ENCODE assay signal across 16 cellular contexts in the genomic region with DNA sequence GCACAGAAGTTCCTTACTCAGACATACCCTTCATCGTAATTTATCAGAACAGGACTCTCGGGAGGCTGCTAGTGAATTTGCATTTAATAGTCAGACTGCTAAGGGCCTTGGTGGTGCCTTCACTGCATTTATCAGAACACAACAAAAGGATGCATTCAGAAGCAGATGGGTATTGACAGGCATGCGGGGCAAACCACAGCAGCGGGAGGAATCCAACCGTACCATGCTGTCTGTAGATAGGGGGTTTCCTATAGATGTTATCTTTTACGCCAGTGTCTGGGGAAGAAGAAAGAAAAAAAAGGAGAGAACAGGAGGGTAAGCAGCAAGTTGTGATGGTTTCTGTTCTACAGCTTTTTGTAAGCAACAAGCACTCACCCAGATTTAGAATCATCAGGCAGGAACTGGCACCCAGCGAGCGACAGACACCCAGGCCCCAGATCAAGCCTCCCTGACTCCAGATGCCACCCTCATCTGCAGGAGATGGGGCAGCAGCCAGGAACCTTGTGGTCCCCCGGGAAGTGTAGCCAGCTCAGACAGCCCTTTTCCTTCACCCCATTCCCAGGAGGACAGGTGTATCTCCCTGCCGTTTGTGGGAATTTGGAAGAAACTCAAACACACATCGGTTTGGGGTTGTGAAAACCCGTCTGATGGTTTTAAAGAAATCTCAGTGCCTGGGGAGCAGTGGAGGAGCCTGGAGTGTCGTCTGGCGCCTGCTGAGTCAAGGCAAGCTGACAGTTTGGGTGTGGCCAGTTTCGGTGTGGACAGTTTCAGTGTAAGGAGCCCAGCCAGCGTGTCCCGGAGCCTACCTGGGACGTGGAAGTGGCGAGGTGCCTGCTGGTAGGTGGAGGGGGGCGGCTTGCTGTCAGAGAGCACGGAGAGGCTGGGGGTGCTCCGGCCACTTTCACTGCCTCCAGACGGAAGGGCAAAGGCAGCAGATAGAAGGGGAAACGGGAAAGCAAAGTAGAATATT.
DNase-seq lines count a peak whose midpoint lies in the region; ATAC-seq and TF ChIP-seq lines count a peak whose summit lies in the region.
"Had no signal": no experiment of that assay in that cellular context is flagged by ENCODE, and none has a peak within 500 bp of the region (broad histone marks: within the 10 kb centered on the region; RNA-seq: fewer than 3 reads in every experiment).

No MANE protein-coding gene starts in this region.

- peaks cover 69% of the 10 kb centered on the region for H3K27me3 Mint-ChIP-seq in chondrocyte (ENCODE audit: low read depth)

- H3K9me3 ChIP-seq in SK-N-SH = no peaks in the 10 kb centered on the region
- H3K9me3 ChIP-seq in upper lobe of right lung = no peaks in the 10 kb centered on the region

- H3K27ac ChIP-seq in SK-N-SH (ENCODE audit: low read depth in 2 of 2, low read length in 1 of 2) = no peak overlapping the region
- H3K27ac ChIP-seq in mesendoderm (ENCODE audit: low read depth, low read length) = no peak overlapping the region
- no peak overlapping the region for H3K27ac ChIP-seq in upper lobe of right lung

- intact Hi-C loops in upper lobe of right lung (cut with DNase I) = no loop called here

- no peak overlapping the region for H3K4me3 ChIP-seq in SK-N-SH (ENCODE audit: low read depth in 2 of 2, low read length in 1 of 2)
- no peak overlapping the region for H3K4me3 ChIP-seq in mesendoderm (ENCODE audit: low read length)
- no peak overlapping the region for H3K4me3 ChIP-seq in upper lobe of right lung

- no peaks in the 10 kb centered on the region for H3K79me2 ChIP-seq in SK-N-SH (ENCODE audit: insufficient read depth)
- no peaks in the 10 kb centered on the region for H3K79me2 ChIP-seq in mesendoderm (ENCODE audit: control insufficient read depth, insufficient read depth, low read length)

- no peak overlapping the region for H2BK15ac ChIP-seq in mesendoderm (replicated peaks; ENCODE audit: low read depth)

- peaks cover 3% of the 10 kb centered on the region for H3K4me1 Mint-ChIP-seq in chondrocyte (ENCODE audit: low read depth)

- no peaks in the 10 kb centered on the region for H3F3A ChIP-seq in SK-N-SH (replicated peaks; ENCODE audit: insufficient read depth)

- ATAC-seq in SK-N-SH treated with all-trans-retinoic acid at 6 μM for 48 hours = no peak
- ATAC-seq in upper lobe of right lung = peak; percentile 84
- ATAC-seq: left cardiac atrium had no signal

- H3K23ac ChIP-seq in mesendoderm (ENCODE audit: low read length) = no peak overlapping the region

- no peaks in the 10 kb centered on the region for H4K20me1 ChIP-seq in SK-N-SH (ENCODE audit: insufficient read depth)

- H3K4me1 ChIP-seq in SK-N-SH (ENCODE audit: control insufficient read depth in 1 of 2, insufficient read depth in 2 of 2, low read depth in 1 of 2, low read length in 1 of 2) (peaks cover 0 to 15% of the 10 kb centered on the region in 2 experiments; a peak in 1 of 4 replicates), mesendoderm (ENCODE audit: control insufficient read depth, low read depth, low read length) (peaks cover 1% of the 10 kb centered on the region), upper lobe of right lung (no peaks in the 10 kb centered on the region)

- CTCF ChIA-PET in SK-N-SH (lab: Yijun Ruan, JAX) = interaction anchor here (0.6 to 1.4 kb wide), 2 partner anchors 177 to 215 kb away, joined by 3 read pairs; no protein-coding TSS in a partner anchor

- no peak for TF ChIP-seq RAD21 in SK-N-SH (IDR thresholded peaks at IDR 0.05; ENCODE audit: low read length)

- WGBS in SK-N-SH (ENCODE audit: low lambda C conversion rate) = 72% methylated on average over 20 of the region's 24 CpGs
- no CpG with 5 or more reads among the region's 24 CpGs for WGBS in mesendoderm (ENCODE audit: extremely low coverage, insufficient coverage, low lambda C conversion rate)

- TF ChIP-seq EP300 in SK-N-SH (IDR thresholded peaks at IDR 0.05; ENCODE audit: borderline replicate concordance in 1 of 2, low read depth in 1 of 2, low read length in 1 of 2) = no peak

- POLR2A ChIA-PET in SK-N-SH (lab: Yijun Ruan, JAX) = no interaction called here

- no peaks in the 10 kb centered on the region for H3K9me2 ChIP-seq in SK-N-SH

- DNase-seq in SK-N-SH (peak; percentile 64), chondrocyte (ENCODE audit: low spot score) (no peak), mesendoderm (peak; percentile 78), upper lobe of right lung (peak; percentile 79), NK-92 (lab: John Stamatoyannopoulos, UW; ENCODE audit: unreplicated experiment) (no peak), NCI-H2107 treated with DMSO at 0.1 percent for 48 hours (lab: John Stamatoyannopoulos, UW; ENCODE audit: unreplicated experiment) (no peak), GM19238 (ENCODE audit: insufficient read length, low spot score) (no peak)
- DNase-seq: activated CD4-positive, alpha-beta memory T cell treated with anti-CD3 and anti-CD28 coated beads, Interleukin-2, amount 10 ng/mL, durations not matched to agents 7 days and 5 days; activated naive CD4-positive, alpha-beta T cell treated with anti-CD3 and anti-CD28 coated beads, Interleukin-2, amount 10 ng/mL, durations not matched to agents 7 days and 5 days; cerebellar nuclear complex; foreskin fibroblast; left cardiac atrium; NCI-H1105; stimulated activated CD4-positive, alpha-beta T cell treated with anti-CD3 and anti-CD28 coated beads, Interleukin-4, amount 100 ng/mL, for 24 hours; T-helper 1 cell had no signal

- no peak overlapping the region for H4K5ac ChIP-seq in mesendoderm (ENCODE audit: low read length)

- no peak overlapping the region for H2AK5ac ChIP-seq in mesendoderm (ENCODE audit: low read length)

- H2BK5ac ChIP-seq in mesendoderm (ENCODE audit: low read length) = no peak overlapping the region

- H3K4ac ChIP-seq in mesendoderm (ENCODE audit: low read depth, low read length) = no peak overlapping the region

- H3K36me3 ChIP-seq in SK-N-SH (replicated peaks in 1 of 2; ENCODE audit: control insufficient read depth in 1 of 2, insufficient read depth in 2 of 2, low read length in 1 of 2) = no peaks in the 10 kb centered on the region
- no peaks in the 10 kb centered on the region for H3K36me3 ChIP-seq in mesendoderm (ENCODE audit: control insufficient read depth, insufficient read depth, low read length)
- no peaks in the 10 kb centered on the region for H3K36me3 ChIP-seq in upper lobe of right lung

- no peaks in the 10 kb centered on the region for H3K79me1 ChIP-seq in mesendoderm (ENCODE audit: low read length)

- H3K36me3 Mint-ChIP-seq in chondrocyte (ENCODE audit: low read depth) = no peaks in the 10 kb centered on the region
- H3K36me3 Mint-ChIP-seq: activated naive CD4-positive, alpha-beta T cell treated with anti-CD3 and anti-CD28 coated beads, Interleukin-2, amount 10 ng/mL, durations not matched to agents 7 days and 5 days had no signal

- peak overlapping the region; percentile 29 for H3K18ac ChIP-seq in mesendoderm (ENCODE audit: low read length)

- no peak overlapping the region for H2BK120ac ChIP-seq in mesendoderm (ENCODE audit: low read depth, low read length)

- no peak overlapping the region for H3K4me3 Mint-ChIP-seq in chondrocyte (ENCODE audit: unreplicated experiment)
- H3K4me3 Mint-ChIP-seq: activated CD4-positive, alpha-beta memory T cell treated with anti-CD3 and anti-CD28 coated beads, Interleukin-2, amount 10 ng/mL, durations not matched to agents 7 days and 5 days; activated naive CD4-positive, alpha-beta T cell treated with anti-CD3 and anti-CD28 coated beads, Interleukin-2, amount 10 ng/mL, durations not matched to agents 7 days and 5 days had no signal

- H3K27ac Mint-ChIP-seq in chondrocyte (ENCODE audit: unreplicated experiment) = peak overlapping the region; percentile 32
- H3K27ac Mint-ChIP-seq: activated CD4-positive, alpha-beta memory T cell treated with anti-CD3 and anti-CD28 coated beads, Interleukin-2, amount 10 ng/mL, durations not matched to agents 7 days and 5 days; activated naive CD4-positive, alpha-beta T cell treated with anti-CD3 and anti-CD28 coated beads, Interleukin-2, amount 10 ng/mL, durations not matched to agents 7 days and 5 days had no signal

- H3K56ac ChIP-seq in mesendoderm (ENCODE audit: low read length) = peak overlapping the region; percentile 19

- no peak overlapping the region for H2AFZ ChIP-seq in SK-N-SH (ENCODE audit: low read depth)

- no peak overlapping the region for H4K8ac ChIP-seq in mesendoderm (ENCODE audit: low read depth, low read length)

- H3K27me3 ChIP-seq in SK-N-SH (ENCODE audit: insufficient read depth) (peaks cover 33% of the 10 kb centered on the region), mesendoderm (ENCODE audit: insufficient read depth, low read length, poor library complexity) (no peaks in the 10 kb centered on the region), upper lobe of right lung (no peaks in the 10 kb centered on the region)

- H3K9ac ChIP-seq in SK-N-SH = no peak overlapping the region
- no peak overlapping the region for H3K9ac ChIP-seq in mesendoderm (ENCODE audit: low read length)

- no peak for TF ChIP-seq CTCF in SK-N-SH (IDR thresholded peaks at IDR 0.05)
- no peak for TF ChIP-seq CTCF in chondrocyte (IDR thresholded peaks at IDR 0.05)
- no peak for TF ChIP-seq CTCF in upper lobe of right lung (IDR thresholded peaks at IDR 0.05)

- H3K9me3 Mint-ChIP-seq in chondrocyte (ENCODE audit: low read depth) = no peaks in the 10 kb centered on the region
- H3K9me3 Mint-ChIP-seq: activated CD4-positive, alpha-beta memory T cell treated with anti-CD3 and anti-CD28 coated beads, Interleukin-2, amount 10 ng/mL, durations not matched to agents 7 days and 5 days; activated naive CD4-positive, alpha-beta T cell treated with anti-CD3 and anti-CD28 coated beads, Interleukin-2, amount 10 ng/mL, durations not matched to agents 7 days and 5 days had no signal

- no peak overlapping the region for H3K4me2 ChIP-seq in SK-N-SH
- no peak overlapping the region for H3K4me2 ChIP-seq in mesendoderm (ENCODE audit: low read length)

TF ChIP-seq in SK-N-SH treated with all-trans-retinoic acid at 6 μM for 48 hours, 23 proteins besides CTCF, POLR2A, EP300 and RAD21 (continues in another document):
- TF ChIP-seq, protein P1, sequence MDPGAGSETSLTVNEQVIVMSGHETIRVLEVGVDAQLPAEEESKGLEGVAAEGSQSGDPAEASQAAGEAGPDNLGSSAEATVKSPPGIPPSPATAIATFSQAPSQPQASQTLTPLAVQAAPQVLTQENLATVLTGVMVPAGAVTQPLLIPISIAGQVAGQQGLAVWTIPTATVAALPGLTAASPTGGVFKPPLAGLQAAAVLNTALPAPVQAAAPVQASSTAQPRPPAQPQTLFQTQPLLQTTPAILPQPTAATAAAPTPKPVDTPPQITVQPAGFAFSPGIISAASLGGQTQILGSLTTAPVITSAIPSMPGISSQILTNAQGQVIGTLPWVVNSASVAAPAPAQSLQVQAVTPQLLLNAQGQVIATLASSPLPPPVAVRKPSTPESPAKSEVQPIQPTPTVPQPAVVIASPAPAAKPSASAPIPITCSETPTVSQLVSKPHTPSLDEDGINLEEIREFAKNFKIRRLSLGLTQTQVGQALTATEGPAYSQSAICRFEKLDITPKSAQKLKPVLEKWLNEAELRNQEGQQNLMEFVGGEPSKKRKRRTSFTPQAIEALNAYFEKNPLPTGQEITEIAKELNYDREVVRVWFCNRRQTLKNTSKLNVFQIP (CRISPR knock-in tag; IDR thresholded peaks at IDR 0.05; ENCODE audit: borderline replicate concordance, low read depth) = no peak
- TF ChIP-seq ZNF565 (CRISPR knock-in tag; conservative IDR thresholded peaks at IDR 0.05; ENCODE audit: low read depth) (no peak), SNAI2 (CRISPR knock-in tag; IDR thresholded peaks at IDR 0.05) (no peak), ZFP3 (CRISPR knock-in tag; IDR thresholded peaks at IDR 0.05) (no peak), ZNF8 (CRISPR knock-in tag; IDR thresholded peaks at IDR 0.05) (no peak)

Comparison
In these comparisons a context has a peak if more than half of its experiments do, and no peak if none do; other contexts are left out.
1. DNase-seq: peak in SK-N-SH (single experiment), mesendoderm (single experiment) and upper lobe of right lung (single experiment); none in chondrocyte (single experiment), NK-92 (single experiment), NCI-H2107 treated with DMSO at 0.1 percent for 48 hours (single experiment) and GM19238 (single experiment).